8 cellular contexts compared by ENCODE assay signal in genomic region chr19:9785367-9786331, GRCh38. TPM values are rescaled to one million over a fixed set of nuclear protein-coding genes. Genes with fewer than 3 reads are reported as not detected.
A peak's percentile ranks its signal among the peaks of the same experiment; 100 is the strongest.
DNase-seq lines count a peak whose midpoint lies in the region; ATAC-seq and TF ChIP-seq lines count a peak whose summit lies in the region.

No MANE protein-coding gene starts in this region.

- no peaks in the 10 kb centered on the region for H3K27me3 ChIP-seq in left ventricle myocardium inferior (ENCODE audit: low read depth)

- DNase-seq in NCI-H1417 (lab: John Stamatoyannopoulos, UW) (peak; percentile 84 to 98 (median 96)), T-helper 1 cell (peak; percentile 94 to 99 (median 95)), amygdala (lab: John Stamatoyannopoulos, UW) (peak in 55 of 56 donors; percentile 42 to 98 (median 89)), left ventricle myocardium inferior (peak; percentile 97), progenitor cell of endocrine pancreas (ENCODE audit: low spot score, unreplicated experiment) (peak; percentile 96), ureter (ENCODE audit: low spot score) (peak; percentile 99)

- H3K36me3 Mint-ChIP-seq in progenitor cell of endocrine pancreas (ENCODE audit: insufficient read depth) = no peaks in the 10 kb centered on the region

- H3K36me3 ChIP-seq in left ventricle myocardium inferior = no peaks in the 10 kb centered on the region

- intact Hi-C loops in left ventricle myocardium inferior (cut with micrococcal nuclease) = no loop called here

- no peaks in the 10 kb centered on the region for H3K9me3 Mint-ChIP-seq in progenitor cell of endocrine pancreas (ENCODE audit: low read depth)

- peak overlapping the region; percentile 89 for H3K4me3 Mint-ChIP-seq in progenitor cell of endocrine pancreas (ENCODE audit: low read depth)

- H3K4me3 ChIP-seq in GM08714 (ENCODE audit: low read length) (peak overlapping the region; percentile 86; the same call in 1 of the 2 replicates), left ventricle myocardium inferior (peak overlapping the region; percentile 89)

- TF ChIP-seq CTCF in left ventricle myocardium inferior (IDR thresholded peaks at IDR 0.05; ENCODE audit: borderline replicate concordance) (no peak), progenitor cell of endocrine pancreas (IDR thresholded peaks at IDR 0.05; ENCODE audit: unreplicated experiment) (no peak)

- H3K27me3 Mint-ChIP-seq in progenitor cell of endocrine pancreas = no peaks in the 10 kb centered on the region

- no peaks in the 10 kb centered on the region for H3K9me3 ChIP-seq in left ventricle myocardium inferior (replicated peaks)

- ATAC-seq in HG02610 (IDR thresholded peaks at IDR 0.05; ENCODE audit: unreplicated experiment) = peak; percentile 58

- peaks cover 25% of the 10 kb centered on the region for H3K4me1 ChIP-seq in left ventricle myocardium inferior

- peak overlapping the region; percentile 100 for H3K27ac Mint-ChIP-seq in progenitor cell of endocrine pancreas

- peak overlapping the region; percentile 98 for H3K27ac ChIP-seq in left ventricle myocardium inferior (replicated peaks)

- H3K4me1 Mint-ChIP-seq in progenitor cell of endocrine pancreas (ENCODE audit: low read depth) = peaks cover 25% of the 10 kb centered on the region

RNA-seq across cellular contexts. Expression of gene ZNF846, which starts 17.1 kb away (rescaled TPM):
- 6.9 TPM for total RNA-seq in left ventricle myocardium inferior
- 33.3 and 34.0 TPM in 2 replicates for total RNA-seq in progenitor cell of endocrine pancreas
- total RNA-seq in ureter = 62.7 TPM

RNA-seq across cellular contexts. Expression of gene FBXL12, which starts 33.2 kb away (rescaled TPM):
- total RNA-seq in left ventricle myocardium inferior = 10.0 TPM
- total RNA-seq in progenitor cell of endocrine pancreas = 30.9 and 32.0 TPM in 2 replicates
- total RNA-seq in ureter = 28.2 TPM

RNA-seq across cellular contexts. Expression of gene UBL5, which starts 42.1 kb away (rescaled TPM):
- 538 TPM for total RNA-seq in left ventricle myocardium inferior
- total RNA-seq in progenitor cell of endocrine pancreas = 335 and 342 TPM in 2 replicates
- 315 TPM for total RNA-seq in ureter

RNA-seq across cellular contexts. Expression of gene PIN1, which starts 49.5 kb away (rescaled TPM):
- total RNA-seq in left ventricle myocardium inferior (98.4 TPM), progenitor cell of endocrine pancreas (83.3 and 90.6 TPM in 2 replicates), ureter (52.8 TPM)

Comparison
In these comparisons a context has a peak if more than half of its experiments do, and no peak if none do; other contexts are left out.
1. Peak in every context shown above with its lines: DNase-seq, ATAC-seq, H3K4me3 ChIP-seq and H3K27ac ChIP-seq.